In the genomic region with DNA sequence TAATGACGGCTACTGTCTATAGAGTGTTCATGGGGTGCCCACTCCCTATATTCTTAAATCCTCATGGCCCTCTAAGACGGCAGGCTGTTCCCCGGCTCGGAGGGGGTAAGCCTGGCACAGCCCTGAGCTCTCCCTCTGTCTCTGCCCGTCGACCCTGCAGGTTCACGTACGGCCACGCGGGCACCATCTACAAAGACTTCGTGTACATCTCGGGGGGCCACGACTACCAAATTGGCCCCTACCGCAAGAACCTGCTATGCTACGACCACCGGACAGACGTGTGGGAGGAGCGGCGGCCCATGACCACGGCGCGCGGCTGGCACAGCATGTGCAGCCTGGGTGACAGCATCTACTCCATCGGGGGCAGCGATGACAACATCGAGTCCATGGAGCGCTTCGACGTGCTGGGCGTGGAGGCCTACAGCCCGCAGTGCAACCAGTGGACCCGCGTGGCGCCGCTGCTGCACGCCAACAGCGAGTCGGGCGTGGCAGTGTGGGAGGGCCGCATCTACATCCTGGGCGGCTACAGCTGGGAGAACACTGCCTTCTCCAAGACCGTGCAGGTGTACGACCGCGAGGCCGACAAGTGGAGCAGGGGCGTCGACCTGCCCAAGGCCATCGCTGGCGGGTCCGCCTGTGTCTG, we compare ENCODE assay signal across 18 cellular contexts. TPM values are rescaled to one million over a fixed set of nuclear protein-coding genes. Genes with fewer than 3 reads are reported as not detected.
A peak's percentile ranks its signal among the peaks of the same experiment; 100 is the strongest.
DNase-seq lines count a peak whose midpoint lies in the region; ATAC-seq and TF ChIP-seq lines count a peak whose summit lies in the region.
"Had no signal": no experiment of that assay in that cellular context is flagged by ENCODE, and none has a peak within 500 bp of the region (broad histone marks: within the 10 kb centered on the region; RNA-seq: fewer than 3 reads in every experiment).

No MANE protein-coding gene starts in this region.

- in situ Hi-C loops in IMR-90 (cut with MboI; ENCODE audit: low sequenced_read_pairs) = no loop called here

- ATAC-seq in IMR-90 (ENCODE audit: low read depth) (no peak), HG02973 (IDR thresholded peaks at IDR 0.05; ENCODE audit: unreplicated experiment) (no peak), left colon (no peak)
- ATAC-seq in central memory CD8-positive, alpha-beta T cell (replicated peaks; ENCODE audit: extremely low read depth, poor library complexity, severe bottlenecking) = no peak

- H2AK9ac ChIP-seq in IMR-90 (replicated peaks; ENCODE audit: low read depth, low read length, poor library complexity) = peak overlapping the region; percentile 52

- H3K18ac ChIP-seq in IMR-90 (ENCODE audit: low read depth, low read length) (no peak overlapping the region), neuronal stem cell (ENCODE audit: low read length) (no peak overlapping the region)

- WGBS in IMR-90 (ENCODE audit: extremely low coverage in 2 of 2, insufficient read length in 1 of 2), 2 experiments = 99% methylated on average over 45 of the region's 51 CpGs; no CpG with 5 or more reads in 1 of the 2 experiments
- no CpG with 5 or more reads among the region's 51 CpGs for WGBS in neuronal stem cell (ENCODE audit: extremely low coverage in 2 of 2, insufficient read length in 2 of 2, insufficient replicate concordance in 1 of 2), 2 donors
- WGBS in adrenal gland, 4 donors = 95 to 97% (median 96%) methylated on average over 41 to 51 of the region's 51 CpGs

- H4K91ac ChIP-seq in IMR-90 (ENCODE audit: insufficient read depth, low read depth, low read length) = no peak overlapping the region
- no peak overlapping the region for H4K91ac ChIP-seq in neuronal stem cell (ENCODE audit: low read depth, low read length, poor library complexity)

- H4K8ac ChIP-seq in IMR-90 (ENCODE audit: low read depth in 2 of 2, low read length in 2 of 2) (no peak overlapping the region), neuronal stem cell (ENCODE audit: low read depth, low read length) (no peak overlapping the region)

- 0 out of 2 replicates have a peak overlapping the region, but pooled peaks have one; percentile 15 for H2AK5ac ChIP-seq in IMR-90 (ENCODE audit: low read depth, low read length)
- no peak overlapping the region for H2AK5ac ChIP-seq in neuronal stem cell (ENCODE audit: low read depth, low read length)

- peaks cover 33 to 55% (median 45%) of the 10 kb centered on the region in 10 experiments for H3K4me1 ChIP-seq in BLaER1 treated with 17β-estradiol and CSF1 and Interleukin-3, amounts not matched to agents 10 nM and 100 nM
- H3K4me1 ChIP-seq in IMR-90 (ENCODE audit: control insufficient read depth, insufficient read depth, low read length) (peaks cover 4% of the 10 kb centered on the region), neuronal stem cell (ENCODE audit: control insufficient read depth in 2 of 2, insufficient read depth in 1 of 2, low read depth in 1 of 2, low read length in 2 of 2) (no peaks in the 10 kb centered on the region), adrenal gland (replicated peaks in 1 of 2) (peaks cover 9 to 11% of the 10 kb centered on the region in 2 donors)

- no peak overlapping the region for H4K5ac ChIP-seq in IMR-90 (ENCODE audit: low read depth, low read length)

- no peak for TF ChIP-seq RAD21 in IMR-90 (IDR thresholded peaks at IDR 0.05; ENCODE audit: low read length)

- no peaks in the 10 kb centered on the region for H3K27me3 ChIP-seq in BLaER1 treated with 17β-estradiol and CSF1 and Interleukin-3, amounts not matched to agents 10 nM and 100 nM
- H3K27me3 ChIP-seq in IMR-90 (ENCODE audit: control insufficient read depth, insufficient read depth, low read length) = no peaks in the 10 kb centered on the region
- H3K27me3 ChIP-seq in neuronal stem cell (ENCODE audit: control insufficient read depth in 3 of 3, insufficient read depth in 3 of 3, low read depth in 1 of 3, low read length in 3 of 3) = no peaks in the 10 kb centered on the region
- no peaks in the 10 kb centered on the region for H3K27me3 ChIP-seq in adrenal gland

- H3K36me3 ChIP-seq in BLaER1 treated with 17β-estradiol and CSF1 and Interleukin-3, amounts not matched to agents 10 nM and 100 nM = peaks cover 80 to 100% (median 94%) of the 10 kb centered on the region in 11 experiments
- H3K36me3 ChIP-seq in IMR-90 (ENCODE audit: control insufficient read depth, insufficient read depth, low read length) (peaks cover 77% of the 10 kb centered on the region), neuronal stem cell (replicated peaks in 1 of 2; ENCODE audit: control insufficient read depth in 2 of 2, insufficient read depth in 2 of 2, low read length in 2 of 2) (peaks cover 18 to 91% of the 10 kb centered on the region in 2 donors), adrenal gland (replicated peaks in 1 of 2) (peaks cover 0 to 87% of the 10 kb centered on the region in 2 donors)

- H3K9ac ChIP-seq in BLaER1 treated with 17β-estradiol and CSF1 and Interleukin-3, amounts not matched to agents 10 nM and 100 nM = no peak overlapping the region
- no peak overlapping the region for H3K9ac ChIP-seq in IMR-90 (ENCODE audit: low read depth, low read length)
- peak overlapping the region; percentile 76 for H3K9ac ChIP-seq in neuronal stem cell (ENCODE audit: low read depth, low read length, poor library complexity)

- H2BK5ac ChIP-seq in IMR-90 (ENCODE audit: low read depth, low read length, poor library complexity, severe bottlenecking) (no peak overlapping the region), neuronal stem cell (ENCODE audit: low read length) (no peak overlapping the region)

- no peak overlapping the region for H2BK20ac ChIP-seq in IMR-90 (ENCODE audit: low read depth, low read length)

- peaks cover 57% of the 10 kb centered on the region for H3K36me3 Mint-ChIP-seq in central memory CD8-positive, alpha-beta T cell (ENCODE audit: insufficient read depth)

- no peak overlapping the region for H3K56ac ChIP-seq in IMR-90 (ENCODE audit: extremely low read depth, insufficient read depth, low read length)

- H3K4me1 Mint-ChIP-seq in central memory CD8-positive, alpha-beta T cell = peaks cover 1% of the 10 kb centered on the region
- H3K4me1 Mint-ChIP-seq: CD14-positive monocyte had no signal

- H3K4ac ChIP-seq in IMR-90 (ENCODE audit: low read depth, low read length) (no peak overlapping the region), neuronal stem cell (ENCODE audit: low read length) (no peak overlapping the region)

- H2BK120ac ChIP-seq in IMR-90 (ENCODE audit: low read depth, low read length) (no peak overlapping the region), neuronal stem cell (ENCODE audit: low read depth, low read length) (no peak overlapping the region)

- H3K27ac Mint-ChIP-seq in central memory CD8-positive, alpha-beta T cell (ENCODE audit: low read depth) = peak overlapping the region; percentile 29
- H3K27ac Mint-ChIP-seq: IgD-negative memory B cell had no signal

- TF ChIP-seq POLR2A in IMR-90 (IDR thresholded peaks at IDR 0.05; ENCODE audit: low read depth, low read length) = no peak
- TF ChIP-seq POLR2A in adrenal gland (IDR thresholded peaks at IDR 0.05) = no peak

- TF ChIP-seq CTCF in IMR-90 (conservative IDR thresholded peaks at IDR 0.05; ENCODE audit: low read depth, low read length) (no peak), adrenal gland (IDR thresholded peaks at IDR 0.05) (no peak)

- no peak overlapping the region for H3K4me3 Mint-ChIP-seq in central memory CD8-positive, alpha-beta T cell
- H3K4me3 Mint-ChIP-seq: CD14-positive monocyte, H9 had no signal

- H2BK15ac ChIP-seq in IMR-90 (ENCODE audit: low read depth, low read length) (no peak overlapping the region), neuronal stem cell (ENCODE audit: low read length) (no peak overlapping the region)

- peak overlapping the region in 2 of 11 experiments; percentile 17 to 18; a peak in 1 of 22 replicates for H3K27ac ChIP-seq in BLaER1 treated with 17β-estradiol and CSF1 and Interleukin-3, amounts not matched to agents 10 nM and 100 nM
- H3K27ac ChIP-seq in IMR-90 (ENCODE audit: insufficient read depth, low read length) = no peak overlapping the region
- no peak overlapping the region for H3K27ac ChIP-seq in neuronal stem cell (replicated peaks; ENCODE audit: low read length)
- no peak overlapping the region for H3K27ac ChIP-seq in adrenal gland
- H3K27ac ChIP-seq: HL-60 had no signal

- no peak for DNase-seq in IMR-90
- no peak for DNase-seq in central memory CD8-positive, alpha-beta T cell (ENCODE audit: low spot score in 2 of 2)
- no peak for DNase-seq in neuronal stem cell (ENCODE audit: low spot score)
- DNase-seq in occipital lobe (lab: John Stamatoyannopoulos, UW) = no peak
- DNase-seq in left colon = no peak
- DNase-seq in adrenal gland = no peak
- DNase-seq: ACHN; CD4-positive, alpha-beta memory T cell; DMS153; DMS79; GDM1; H9; KG1 had no signal

- no peaks in the 10 kb centered on the region for H3K9me3 ChIP-seq in BLaER1 treated with 17β-estradiol and CSF1 and Interleukin-3, amounts not matched to agents 10 nM and 100 nM (replicated peaks in 1 of 11)
- H3K9me3 ChIP-seq in IMR-90 (ENCODE audit: control insufficient read depth, insufficient read depth, low read length) (no peaks in the 10 kb centered on the region), neuronal stem cell (replicated peaks in 1 of 2; ENCODE audit: control insufficient read depth in 2 of 2, insufficient read depth in 1 of 2, low read depth in 1 of 2, low read length in 2 of 2) (no peaks in the 10 kb centered on the region), adrenal gland (replicated peaks in 1 of 3) (no peaks in the 10 kb centered on the region)

- no peak overlapping the region for H3K4me3 ChIP-seq in BLaER1 treated with 17β-estradiol and CSF1 and Interleukin-3, amounts not matched to agents 10 nM and 100 nM
- H3K4me3 ChIP-seq in IMR-90 (ENCODE audit: insufficient read depth, low read depth, low read length) (no peak overlapping the region), neuronal stem cell (ENCODE audit: low read length in 2 of 2) (peak overlapping the region in 1 of 2 donors; percentile 48), adrenal gland (no peak overlapping the region)

- POLR2A ChIA-PET in IMR-90 (lab: Charles Lee; ENCODE audit: unreplicated experiment) = no interaction called here

- no peaks in the 10 kb centered on the region for H3K27me3 Mint-ChIP-seq in central memory CD8-positive, alpha-beta T cell
- H3K27me3 Mint-ChIP-seq: CD4-positive, alpha-beta memory T cell; IgD-negative memory B cell had no signal

- BruUV-seq in IMR-90 (replicated peaks; lab: Mats Ljungman, UMichigan) = no TSS peak

- peaks cover 15 to 98% (median 74%) of the 10 kb centered on the region in 11 experiments; a peak in 20 of 22 replicates for H4K20me1 ChIP-seq in BLaER1 treated with 17β-estradiol and CSF1 and Interleukin-3, amounts not matched to agents 10 nM and 100 nM
- H4K20me1 ChIP-seq in IMR-90 (ENCODE audit: insufficient read depth, low read length) = peaks cover 36% of the 10 kb centered on the region

- no peak overlapping the region for H3K23ac ChIP-seq in IMR-90 (ENCODE audit: low read depth, low read length)
- H3K23ac ChIP-seq in neuronal stem cell (ENCODE audit: low read depth, low read length, poor library complexity) = peak overlapping the region; percentile 87

- H2AFZ ChIP-seq in IMR-90 (replicated peaks; ENCODE audit: low read length, poor library complexity) = peak overlapping the region; percentile 68
- H2AFZ ChIP-seq in neuronal stem cell (ENCODE audit: low read length) = no peak overlapping the region

- H3K9me1 ChIP-seq in IMR-90 (ENCODE audit: insufficient read depth, low read length) = peaks cover 23% of the 10 kb centered on the region

- peak overlapping the region in 7 of 11 experiments; percentile 18 to 92 (median 56); a peak in 10 of 22 replicates for H3K4me2 ChIP-seq in BLaER1 treated with 17β-estradiol and CSF1 and Interleukin-3, amounts not matched to agents 10 nM and 100 nM
- no peak overlapping the region for H3K4me2 ChIP-seq in IMR-90 (ENCODE audit: low read depth, low read length)
- no peak overlapping the region for H3K4me2 ChIP-seq in neuronal stem cell (ENCODE audit: insufficient read depth, low read length, poor library complexity, severe bottlenecking)

- H3K9me3 Mint-ChIP-seq in central memory CD8-positive, alpha-beta T cell = no peaks in the 10 kb centered on the region
- H3K9me3 Mint-ChIP-seq: CD4-positive, alpha-beta memory T cell; H9; IgD-negative memory B cell had no signal

- intact Hi-C loops in IMR-90 (cut with micrococcal nuclease) = no loop called here
- intact Hi-C loops in left colon (cut with DNase I, micrococcal nuclease) = no loop called here
- intact Hi-C loops in adrenal gland (cut with DNase I) = no loop called here

- H2BK12ac ChIP-seq in neuronal stem cell (ENCODE audit: low read length) = no peak overlapping the region

- no peak overlapping the region for H3K14ac ChIP-seq in IMR-90 (replicated peaks; ENCODE audit: low read depth, low read length)
- no peak overlapping the region for H3K14ac ChIP-seq in neuronal stem cell (ENCODE audit: low read length)

- dilution Hi-C loops in IMR-90 (cut with HindIII; ENCODE audit: low sequenced_read_pairs, unreplicated experiment) = no loop called here

- CTCF ChIA-PET in IMR-90 (lab: Yijun Ruan, JAX) = no interaction called here

- H3K79me1 ChIP-seq in IMR-90 (ENCODE audit: low read depth in 1 of 2, low read length in 2 of 2) (peaks cover 39 to 75% of the 10 kb centered on the region in 2 experiments), neuronal stem cell (ENCODE audit: low read depth, low read length) (peaks cover 2% of the 10 kb centered on the region)

RNA-seq across cellular contexts. Expression of a gene that starts 13.2 kb away (rescaled TPM):
- total RNA-seq in IMR-90 (2012; rRNA removed) (45.9 and 50.3 TPM in 2 replicates), occipital lobe (75.2 TPM), left colon (10 to 100 TPM; 45.1 to 61.8 TPM), adrenal gland (10 to 100 TPM; 35.5 to 81.6 (median 60.4) TPM)
- polyA plus RNA-seq in IMR-90 (2012; rRNA removed) (46.3 and 48.9 TPM in 2 replicates), adrenal gland (10 to 100 TPM; 10.7 to 25.2 (median 22.8) TPM)
- 23.9 and 49.3 TPM in 2 replicates for polyA plus RNA-seq in IMR-90 (2012; cell fraction: cytosol; rRNA removed)
- 99.5 and 176 TPM in 2 replicates for polyA plus RNA-seq in IMR-90 (2012; cell fraction: nucleus; rRNA removed; ENCODE audit: low replicate concordance)
- 7.4 TPM for polyA plus RNA-seq in neuronal stem cell (2013, experiment 1 of 2)
- 8.0 TPM for polyA plus RNA-seq in neuronal stem cell (2013, experiment 2 of 2)

RNA-seq across cellular contexts. Expression of a gene that starts 38.3 kb away (rescaled TPM):
- 54.3 and 61.9 TPM in 2 replicates for total RNA-seq in IMR-90 (2012; rRNA removed)
- 79.0 and 85.5 TPM in 2 replicates for polyA plus RNA-seq in IMR-90 (2012; rRNA removed)
- 33.5 and 44.0 TPM in 2 replicates for polyA plus RNA-seq in IMR-90 (2012; cell fraction: cytosol; rRNA removed)
- 67.7 and 84.6 TPM in 2 replicates for polyA plus RNA-seq in IMR-90 (2012; cell fraction: nucleus; rRNA removed; ENCODE audit: low replicate concordance)
- 92.1 TPM for polyA plus RNA-seq in neuronal stem cell (2013, experiment 1 of 2)
- polyA plus RNA-seq in neuronal stem cell (2013, experiment 2 of 2) = 91.9 TPM
- total RNA-seq in occipital lobe = 46.5 TPM
- 10 to 100 TPM; 65.3 to 77.3 TPM for total RNA-seq in left colon
- total RNA-seq in adrenal gland = 100 to 1,000 TPM in 1 of 8 donors, 10 to 100 TPM in 7; 38.5 to 110 (median 65.0) TPM
- 100 to 1,000 TPM in 1 of 3 donors, 10 to 100 TPM in 2; 16.2 to 154 (median 18.2) TPM for polyA plus RNA-seq in adrenal gland

RNA-seq across cellular contexts. Expression of a gene that starts 43.7 kb away (rescaled TPM):
- total RNA-seq in IMR-90 (2012; rRNA removed) = 144 and 166 TPM in 2 replicates
- 258 and 270 TPM in 2 replicates for polyA plus RNA-seq in IMR-90 (2012; rRNA removed)
- 343 and 372 TPM in 2 replicates for polyA plus RNA-seq in IMR-90 (2012; cell fraction: cytosol; rRNA removed)
- polyA plus RNA-seq in IMR-90 (2012; cell fraction: nucleus; rRNA removed; ENCODE audit: low replicate concordance) = 158 and 196 TPM in 2 replicates
- polyA plus RNA-seq in neuronal stem cell (2013, experiment 1 of 2) = 222 TPM
- polyA plus RNA-seq in neuronal stem cell (2013, experiment 2 of 2) = 221 TPM
- 89.7 TPM for total RNA-seq in occipital lobe
- total RNA-seq in left colon = 10 to 100 TPM; 51.8 to 71.0 TPM
- total RNA-seq in adrenal gland = 10 to 100 TPM; 30.0 to 93.8 (median 61.8) TPM
- polyA plus RNA-seq in adrenal gland = 10 to 100 TPM; 45.4 to 54.5 (median 53.0) TPM

Comparison
In these comparisons a context has a peak if more than half of its experiments do, and no peak if none do; other contexts are left out.
1. H3K4me2 ChIP-seq: peak in BLaER1 treated with 17β-estradiol and CSF1 and Interleukin-3, amounts not matched to agents 10 nM and 100 nM (7 of 11); none in IMR-90 (single experiment) and neuronal stem cell (single experiment).